9 cellular contexts compared by ENCODE assay signal in genomic region chr18:710418-711300, GRCh38. TPM values are rescaled to one million over a fixed set of nuclear protein-coding genes. Genes with fewer than 3 reads are reported as not detected.
DNase-seq lines count a peak whose midpoint lies in the region; ATAC-seq and TF ChIP-seq lines count a peak whose summit lies in the region.
"Had no signal": no experiment of that assay in that cellular context is flagged by ENCODE, and none has a peak within 500 bp of the region (broad histone marks: within the 10 kb centered on the region; RNA-seq: fewer than 3 reads in every experiment).

No MANE protein-coding gene starts in this region.

- no peak for TF ChIP-seq CTCF in esophagus muscularis mucosa (IDR thresholded peaks at IDR 0.05)

- no peak overlapping the region for H3K9ac ChIP-seq in skeletal muscle tissue (ENCODE audit: low read depth in 1 of 3, low read length in 3 of 3)

- H3K4me1 ChIP-seq in esophagus muscularis mucosa, result peaks cover 10 to 48% (median 30%) of the 10 kb centered on the region in 4 donors
- peaks cover 5 to 9% (median 8%) of the 10 kb centered on the region in 3 donors for H3K4me1 ChIP-seq in skeletal muscle tissue (ENCODE audit: control insufficient read depth in 3 of 3, insufficient read depth in 3 of 3, low read length in 3 of 3)

- peak; percentile 58 for DNase-seq in NCI-H82 (lab: John Stamatoyannopoulos, UW)
- DNase-seq in NCI-H82 treated with DMSO at 0.1 percent for 48 hours (lab: John Stamatoyannopoulos, UW; ENCODE audit: unreplicated experiment), result no peak
- peak; percentile 9 for DNase-seq in RKO (ENCODE audit: low spot score)
- no peak for DNase-seq in esophagus muscularis mucosa (ENCODE audit: extremely low spot score)
- no peak for DNase-seq in activated gamma-delta T cell (lab: John Stamatoyannopoulos, UW)
- no peak for DNase-seq in NCI-H1048 (lab: John Stamatoyannopoulos, UW)

- H3K27ac ChIP-seq in esophagus muscularis mucosa (replicated peaks in 1 of 4), result peak overlapping the region; percentile 80 to 90 (median 86)
- H3K27ac ChIP-seq in skeletal muscle tissue (ENCODE audit: low read depth, low read length), result peak overlapping the region; percentile 72
- H3K27ac ChIP-seq: SK-N-MC had no signal

- intact Hi-C loops in esophagus muscularis mucosa (cut with DNase I), result no loop called here

- H3K36me3 ChIP-seq in esophagus muscularis mucosa (peaks cover 0 to 13% (median 6%) of the 10 kb centered on the region in 4 donors), skeletal muscle tissue (ENCODE audit: control insufficient read depth in 3 of 3, insufficient read depth in 3 of 3, low read length in 3 of 3) (peaks cover 2 to 7% (median 3%) of the 10 kb centered on the region in 3 donors)

- H3K9me3 ChIP-seq in esophagus muscularis mucosa (no peaks in the 10 kb centered on the region), skeletal muscle tissue (ENCODE audit: control insufficient read depth in 3 of 3, low read length in 3 of 3) (no peaks in the 10 kb centered on the region)

- 70% methylated on average over 3 of the region's 3 CpGs for WGBS in esophagus muscularis mucosa

- TF ChIP-seq POLR2A in esophagus muscularis mucosa (IDR thresholded peaks at IDR 0.05; ENCODE audit: low read depth), result no peak

- TF ChIP-seq EP300 in esophagus muscularis mucosa (IDR thresholded peaks at IDR 0.05), result no peak

- H3K27me3 ChIP-seq in esophagus muscularis mucosa (no peaks in the 10 kb centered on the region), skeletal muscle tissue (ENCODE audit: control insufficient read depth in 3 of 3, insufficient read depth in 3 of 3, low read length in 3 of 3) (no peaks in the 10 kb centered on the region)

- H3K4me3 ChIP-seq in esophagus muscularis mucosa, result peak overlapping the region; percentile 61 to 73 (median 70)
- H3K4me3 ChIP-seq in skeletal muscle tissue (ENCODE audit: low read length in 3 of 3), result peak overlapping the region in 1 of 3 donors; percentile 79

- ATAC-seq in HG02623 (IDR thresholded peaks at IDR 0.05; ENCODE audit: unreplicated experiment), result no peak

RNA-seq across cellular contexts. Expression of gene ENOSF1, which starts 1.8 kb away (rescaled TPM):
- total RNA-seq in esophagus muscularis mucosa (10 to 100 TPM; 21.6 to 53.2 (median 26.1) TPM), skeletal muscle tissue (14.1 TPM)

RNA-seq across cellular contexts. Expression of gene TYMS, which starts 53.2 kb away (rescaled TPM):
- 1 to 10 TPM in 3 of 4 donors, under 1 TPM in 1; 0.42 to 3.8 (median 2.2) TPM for total RNA-seq in esophagus muscularis mucosa
- total RNA-seq in skeletal muscle tissue, result 15.7 TPM

Comparison
In these comparisons a context has a peak if more than half of its experiments do, and no peak if none do; other contexts are left out.
1. DNase-seq: peak in NCI-H82 (single experiment) and RKO (single experiment); none in NCI-H82 treated with DMSO at 0.1 percent for 48 hours (single experiment), esophagus muscularis mucosa (single experiment), activated gamma-delta T cell (single experiment) and NCI-H1048 (single experiment).